In the genomic region with DNA sequence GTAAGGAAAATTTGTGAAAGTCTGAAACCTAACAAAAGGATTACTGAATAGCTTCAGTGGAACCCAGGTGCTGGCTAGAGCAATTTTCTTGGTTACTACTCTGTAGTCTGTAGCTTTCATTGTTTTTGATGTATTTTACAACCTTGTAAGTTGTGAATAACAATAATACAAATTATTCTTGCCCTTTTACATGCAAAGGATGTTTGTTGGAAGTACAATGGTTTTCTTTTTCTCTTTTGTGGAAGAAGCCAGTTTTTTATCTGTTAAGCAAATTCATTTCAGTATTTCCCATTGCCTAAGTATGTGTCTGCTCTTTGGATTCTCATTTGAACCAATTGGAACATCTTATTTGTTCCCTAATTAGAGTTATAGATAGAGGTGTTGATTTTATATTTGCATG, we compare ENCODE assay signal across 30 cellular contexts.
"Had no signal": no experiment of that assay in that cellular context is flagged by ENCODE, and none has a peak within 500 bp of the region (broad histone marks: within the 10 kb centered on the region; RNA-seq: fewer than 3 reads in every experiment).

No MANE protein-coding gene starts in this region.

- H3K9me3 Mint-ChIP-seq: dendritic cell treated with granulocyte-macrophage colony-stimulating factor and Interleukin-4, amounts not matched to agents 40 ng/mL and 50 ng/mL, for 4 days; nephron; stimulated activated naive CD8-positive, alpha-beta T cell treated with anti-CD3 and anti-CD28 coated beads, Interleukin-15, amount 100 ng/mL, for 72 hours had no signal

- H3K4me3 ChIP-seq: colonic mucosa, esophagus muscularis mucosa, gastroesophageal sphincter, heart left ventricle, lung, neural progenitor cell, smooth muscle cell, suprapubic skin, transverse colon, upper lobe of right lung, uterus had no signal

- DNase-seq: colonic mucosa; effector CD8-positive, alpha-beta T cell; foreskin keratinocyte; heart left ventricle; hippocampal formation; mesendoderm; midbrain; naive thymus-derived CD4-positive, alpha-beta T cell; stimulated activated CD4-positive, alpha-beta T cell treated with anti-CD3 and anti-CD28 coated beads, Interleukin-12 subunit alpha, Interleukin-12 subunit beta, amount 100 ng/mL, for 4 hours; stimulated activated CD4-positive, alpha-beta T cell treated with anti-CD3 and anti-CD28 coated beads, Interleukin-1b, Interleukin-23, amount 100 ng/mL, for 48 hours; stimulated activated CD4-positive, alpha-beta T cell treated with anti-CD3 and anti-CD28 coated beads, Interleukin-4, amount 100 ng/mL, for 1 hour; stimulated activated CD8-positive, alpha-beta memory T cell treated with anti-CD3 and anti-CD28 coated beads, Interleukin-4, amount 100 ng/mL, for 48 hours; stimulated activated naive CD4-positive, alpha-beta T cell; stimulated activated naive CD8-positive, alpha-beta T cell treated with anti-CD3 and anti-CD28 coated beads, Interleukin-15, amount 100 ng/mL, for 72 hours; transverse colon; upper lobe of right lung; uterus had no signal

- H3K9ac ChIP-seq: neural progenitor cell, parathyroid adenoma had no signal

- H3K9me3 ChIP-seq: colonic mucosa, esophagus muscularis mucosa, gastroesophageal sphincter, heart left ventricle, suprapubic skin, transverse colon, upper lobe of right lung, uterus had no signal

- ATAC-seq: foreskin keratinocyte; gastroesophageal sphincter; heart left ventricle; naive thymus-derived CD4-positive, alpha-beta T cell; sciatic nerve; stimulated activated naive CD8-positive, alpha-beta T cell treated with anti-CD3 and anti-CD28 coated beads, Interleukin-15, amount 100 ng/mL, for 72 hours; upper lobe of right lung had no signal

- H3K27ac Mint-ChIP-seq: dendritic cell treated with granulocyte-macrophage colony-stimulating factor and Interleukin-4, amounts not matched to agents 40 ng/mL and 50 ng/mL, for 4 days; neural progenitor cell; progenitor cell of endocrine pancreas; stimulated activated naive CD8-positive, alpha-beta T cell treated with anti-CD3 and anti-CD28 coated beads, Interleukin-15, amount 100 ng/mL, for 72 hours had no signal

- H3K4me1 ChIP-seq: foreskin keratinocyte, parathyroid adenoma, suprapubic skin, upper lobe of right lung, uterus had no signal

- H3K36me3 ChIP-seq: colonic mucosa, esophagus muscularis mucosa, gastroesophageal sphincter, heart left ventricle, neural progenitor cell, suprapubic skin, transverse colon, upper lobe of right lung, uterus had no signal

- H3K4me1 Mint-ChIP-seq: neural progenitor cell had no signal

- H3K4me3 Mint-ChIP-seq: dendritic cell treated with granulocyte-macrophage colony-stimulating factor and Interleukin-4, amounts not matched to agents 40 ng/mL and 50 ng/mL, for 4 days; nephron; neural progenitor cell; stimulated activated naive CD8-positive, alpha-beta T cell treated with anti-CD3 and anti-CD28 coated beads, Interleukin-15, amount 100 ng/mL, for 72 hours had no signal

- H3K27me3 Mint-ChIP-seq: dendritic cell treated with granulocyte-macrophage colony-stimulating factor and Interleukin-4, amounts not matched to agents 40 ng/mL and 50 ng/mL, for 4 days; naive thymus-derived CD4-positive, alpha-beta T cell; progenitor cell of endocrine pancreas; stimulated activated naive CD8-positive, alpha-beta T cell treated with anti-CD3 and anti-CD28 coated beads, Interleukin-15, amount 100 ng/mL, for 72 hours had no signal

- H3K27ac ChIP-seq: colonic mucosa, esophagus muscularis mucosa, foreskin keratinocyte, gastroesophageal sphincter, neural progenitor cell, parathyroid adenoma, suprapubic skin, transverse colon, upper lobe of right lung, uterus had no signal

- FAIRE-seq: endothelial cell of umbilical vein, keratinocyte had no signal

- H3K27me3 ChIP-seq: colonic mucosa, esophagus muscularis mucosa, foreskin keratinocyte, gastroesophageal sphincter, heart left ventricle, neural progenitor cell, suprapubic skin, transverse colon, upper lobe of right lung, uterus had no signal
